In genomic region chr11:74937696-74938475, GRCh38 we compare ENCODE assay signal across 29 cellular contexts. TPM values are rescaled to one million over a fixed set of nuclear protein-coding genes. Genes with fewer than 3 reads are reported as not detected.
DNase-seq lines count a peak whose midpoint lies in the region; ATAC-seq, FAIRE-seq and TF ChIP-seq lines count a peak whose summit lies in the region.
"Had no signal": no experiment of that assay in that cellular context is flagged by ENCODE, and none has a peak within 500 bp of the region (broad histone marks: within the 10 kb centered on the region; RNA-seq: fewer than 3 reads in every experiment).

No MANE protein-coding gene starts in this region.

- in situ Hi-C loops in IMR-90 (cut with MboI; ENCODE audit: low sequenced_read_pairs): no loop called here

- POLR2A ChIA-PET in IMR-90 (lab: Charles Lee; ENCODE audit: unreplicated experiment): no interaction called here

- no peak for ATAC-seq in IMR-90 (ENCODE audit: low read depth)
- ATAC-seq: esophagus mucosa; K562; lower lobe of right lung; stimulated activated naive B cell treated with anti-CD40 and anti-IgM and Interleukin-4, amounts not matched to agents 10 μg/mL and 1 μg/mL and 100 μg/mL, for 72 hours had no signal

- H4K20me1 ChIP-seq in IMR-90 (ENCODE audit: insufficient read depth, low read length) (no peaks in the 10 kb centered on the region), astrocyte (ENCODE audit: insufficient read depth, low read length) (no peaks in the 10 kb centered on the region)

- H3K4me2 ChIP-seq in IMR-90 (ENCODE audit: low read depth, low read length) (no peak overlapping the region), astrocyte (ENCODE audit: low read length) (peak overlapping the region; percentile 33)

- TF ChIP-seq CTCF in AG10803 (conservative IDR thresholded peaks at IDR 0.05; ENCODE audit: low read length) (no peak), IMR-90 (conservative IDR thresholded peaks at IDR 0.05; ENCODE audit: low read depth, low read length) (no peak), astrocyte (IDR thresholded peaks at IDR 0.05; ENCODE audit: insufficient read depth, low read depth, low read length) (no peak), fibroblast of mammary gland (conservative IDR thresholded peaks at IDR 0.05; ENCODE audit: control insufficient read depth, insufficient read depth, low read depth, low read length) (no peak)

- no peak for TF ChIP-seq POLR2A in IMR-90 (IDR thresholded peaks at IDR 0.05; ENCODE audit: low read depth, low read length)

- H3K27ac ChIP-seq in IMR-90 (ENCODE audit: insufficient read depth, low read length) (no peak overlapping the region), astrocyte (ENCODE audit: low read depth, low read length) (peak overlapping the region; percentile 54)
- H3K27ac ChIP-seq: lower lobe of right lung, right lobe of liver, WERI-Rb-1 had no signal

- H3K9me3 ChIP-seq in IMR-90 (ENCODE audit: control insufficient read depth, insufficient read depth, low read length) (no peaks in the 10 kb centered on the region), astrocyte (ENCODE audit: insufficient read depth, low read depth, low read length) (no peaks in the 10 kb centered on the region)
- H3K9me3 ChIP-seq: Caco-2, lower lobe of right lung, right lobe of liver had no signal

- H4K8ac ChIP-seq in IMR-90 (ENCODE audit: low read depth in 2 of 2, low read length in 2 of 2): no peak overlapping the region

- peaks cover 0 to 22% of the 10 kb centered on the region in 2 experiments; a peak in 2 of 4 replicates for H3K79me1 ChIP-seq in IMR-90 (ENCODE audit: low read depth in 1 of 2, low read length in 2 of 2)

- no TSS peak for BruUV-seq in IMR-90 (replicated peaks; lab: Mats Ljungman, UMichigan)

- H3K4me3 Mint-ChIP-seq in astrocyte (ENCODE audit: unreplicated experiment): no peak overlapping the region
- H3K4me3 Mint-ChIP-seq: activated CD4-positive, alpha-beta T cell treated with anti-CD3 and anti-CD28 coated beads, Interleukin-2, amount 10 ng/mL, durations not matched to agents 7 days and 5 days; activated naive CD4-positive, alpha-beta T cell treated with anti-CD3 and anti-CD28 coated beads, Interleukin-2, amount 50 U/mL, for 24 hours; stimulated activated naive B cell treated with anti-CD40 and anti-IgM and Interleukin-4, amounts not matched to agents 10 μg/mL and 1 μg/mL and 100 μg/mL, for 72 hours had no signal

- no peak overlapping the region for H4K5ac ChIP-seq in IMR-90 (ENCODE audit: low read depth, low read length)

- H3K9ac ChIP-seq in IMR-90 (ENCODE audit: low read depth, low read length) (no peak overlapping the region), astrocyte (ENCODE audit: low read length) (peak overlapping the region; percentile 30)

- DNase-seq in AG10803 (ENCODE audit: low read depth): peak; percentile 19
- DNase-seq in IMR-90: peak; percentile 64
- peak; percentile 85 for DNase-seq in astrocyte (ENCODE audit: low read depth)
- DNase-seq in fibroblast of mammary gland (ENCODE audit: low read depth): peak; percentile 77
- no peak for DNase-seq in mesenteric fat pad (ENCODE audit: low spot score)
- no peak for DNase-seq in cerebellum (ENCODE audit: low spot score)
- no peak for DNase-seq in effector CD4-positive, alpha-beta T cell
- no peak for DNase-seq in NCI-H146 treated with DMSO at 0.1 percent for 48 hours (lab: John Stamatoyannopoulos, UW; ENCODE audit: unreplicated experiment)
- DNase-seq: activated CD4-positive, alpha-beta T cell treated with anti-CD3 and anti-CD28 coated beads, Interleukin-2, amount 10 ng/mL, durations not matched to agents 7 days and 5 days; anterior cingulate cortex; C1 segment of cervical spinal cord; Caco-2; DND-41; effector memory CD4-positive, alpha-beta T cell; kidney; lower lobe of right lung; NCI-H1694 treated with DMSO at 0.1 percent for 48 hours; NCI-H69; right lobe of liver; stimulated activated CD4-positive, alpha-beta T cell treated with anti-CD3 and anti-CD28 coated beads, Interleukin-12 subunit alpha, Interleukin-12 subunit beta, amount 100 ng/mL, for 4 hours; stimulated activated CD4-positive, alpha-beta T cell treated with anti-CD3 and anti-CD28 coated beads, Interleukin-4, amount 100 ng/mL, for 24 hours; stimulated activated naive B cell treated with anti-CD40 and anti-IgM and Interleukin-4, amounts not matched to agents 10 μg/mL and 1 μg/mL and 100 μg/mL, for 72 hours; T-helper 2 cell; WERI-Rb-1 had no signal

- no peak overlapping the region for H3K4ac ChIP-seq in IMR-90 (ENCODE audit: low read depth, low read length)

- H2BK15ac ChIP-seq in IMR-90 (ENCODE audit: low read depth, low read length): no peak overlapping the region

- H3K36me3 ChIP-seq in IMR-90 (ENCODE audit: control insufficient read depth, insufficient read depth, low read length) (peaks cover 11% of the 10 kb centered on the region), astrocyte (ENCODE audit: insufficient read depth, low read length) (peaks cover 6% of the 10 kb centered on the region)

- H3K23ac ChIP-seq in IMR-90 (ENCODE audit: low read depth, low read length): no peak overlapping the region

- H3K14ac ChIP-seq in IMR-90 (replicated peaks; ENCODE audit: low read depth, low read length): peak overlapping the region; percentile 66; the same call in 1 of the 2 replicates

- no peaks in the 10 kb centered on the region for H3K9me3 Mint-ChIP-seq in astrocyte (ENCODE audit: unreplicated experiment)
- H3K9me3 Mint-ChIP-seq: activated CD4-positive, alpha-beta T cell treated with anti-CD3 and anti-CD28 coated beads, Interleukin-2, amount 10 ng/mL, durations not matched to agents 7 days and 5 days; activated naive CD4-positive, alpha-beta T cell treated with anti-CD3 and anti-CD28 coated beads, Interleukin-2, amount 50 U/mL, for 24 hours; stimulated activated naive B cell treated with anti-CD40 and anti-IgM and Interleukin-4, amounts not matched to agents 10 μg/mL and 1 μg/mL and 100 μg/mL, for 72 hours had no signal

- no peaks in the 10 kb centered on the region for H3K27me3 Mint-ChIP-seq in astrocyte (ENCODE audit: low read depth, unreplicated experiment)
- H3K27me3 Mint-ChIP-seq: activated CD4-positive, alpha-beta T cell treated with anti-CD3 and anti-CD28 coated beads, Interleukin-2, amount 10 ng/mL, durations not matched to agents 7 days and 5 days; activated naive CD4-positive, alpha-beta T cell treated with anti-CD3 and anti-CD28 coated beads, Interleukin-2, amount 50 U/mL, for 24 hours; stimulated activated naive B cell treated with anti-CD40 and anti-IgM and Interleukin-4, amounts not matched to agents 10 μg/mL and 1 μg/mL and 100 μg/mL, for 72 hours had no signal

- H3K27me3 ChIP-seq in IMR-90 (ENCODE audit: control insufficient read depth, insufficient read depth, low read length) (no peaks in the 10 kb centered on the region), astrocyte (ENCODE audit: insufficient read depth, low read length) (no peaks in the 10 kb centered on the region)
- H3K27me3 ChIP-seq: right lobe of liver had no signal

- H2AFZ ChIP-seq in IMR-90 (replicated peaks; ENCODE audit: low read length, poor library complexity): no peak overlapping the region
- no peak overlapping the region for H2AFZ ChIP-seq in astrocyte (ENCODE audit: low read depth, low read length)

- no peak for TF ChIP-seq RAD21 in IMR-90 (IDR thresholded peaks at IDR 0.05; ENCODE audit: low read length)

- peak overlapping the region; percentile 44 for H2AK5ac ChIP-seq in IMR-90 (ENCODE audit: low read depth, low read length)

- no peak overlapping the region for H2BK20ac ChIP-seq in IMR-90 (ENCODE audit: low read depth, low read length)

- H3K18ac ChIP-seq in IMR-90 (ENCODE audit: low read depth, low read length): no peak overlapping the region

- H3K4me3 ChIP-seq in AG10803 (ENCODE audit: low read length) (no peak overlapping the region), IMR-90 (ENCODE audit: insufficient read depth, low read depth, low read length) (no peak overlapping the region), astrocyte (ENCODE audit: insufficient read depth, low read depth, low read length) (no peak overlapping the region), fibroblast of mammary gland (ENCODE audit: control insufficient read depth, low read depth, low read length) (no peak overlapping the region)
- H3K4me3 ChIP-seq: K562, lower lobe of right lung, right lobe of liver had no signal

- no peak overlapping the region for H2AK9ac ChIP-seq in IMR-90 (replicated peaks; ENCODE audit: low read depth, low read length, poor library complexity)

- no peak overlapping the region for H3K56ac ChIP-seq in IMR-90 (ENCODE audit: extremely low read depth, insufficient read depth, low read length)

- CTCF ChIA-PET in IMR-90 (lab: Yijun Ruan, JAX): interaction anchor here (0.8 kb wide), 1 partner anchor 8 kb away, joined by 3 read pairs; no protein-coding TSS in a partner anchor

- H3K36me3 Mint-ChIP-seq in astrocyte (ENCODE audit: low read depth, unreplicated experiment): peaks cover 32% of the 10 kb centered on the region

- H3K9me1 ChIP-seq in IMR-90 (ENCODE audit: insufficient read depth, low read length): peaks cover 14% of the 10 kb centered on the region

- H2BK5ac ChIP-seq in IMR-90 (ENCODE audit: low read depth, low read length, poor library complexity, severe bottlenecking): no peak overlapping the region

- FAIRE-seq in astrocyte (lab: Jason Lieb, UNC): no peak
- FAIRE-seq: GM19239, kidney, urothelium cell line had no signal

- H3K27ac Mint-ChIP-seq in astrocyte (ENCODE audit: unreplicated experiment): no peak overlapping the region
- H3K27ac Mint-ChIP-seq: activated CD4-positive, alpha-beta T cell treated with anti-CD3 and anti-CD28 coated beads, Interleukin-2, amount 10 ng/mL, durations not matched to agents 7 days and 5 days; activated naive CD4-positive, alpha-beta T cell treated with anti-CD3 and anti-CD28 coated beads, Interleukin-2, amount 50 U/mL, for 24 hours; stimulated activated naive B cell treated with anti-CD40 and anti-IgM and Interleukin-4, amounts not matched to agents 10 μg/mL and 1 μg/mL and 100 μg/mL, for 72 hours had no signal

- no peak overlapping the region for H2BK120ac ChIP-seq in IMR-90 (ENCODE audit: low read depth, low read length)

- H3K79me2 ChIP-seq in astrocyte (ENCODE audit: insufficient read depth, low read length): no peaks in the 10 kb centered on the region

- H3K4me1 Mint-ChIP-seq in astrocyte (ENCODE audit: low read depth, unreplicated experiment): peaks cover 20% of the 10 kb centered on the region
- H3K4me1 Mint-ChIP-seq: activated naive CD4-positive, alpha-beta T cell treated with anti-CD3 and anti-CD28 coated beads, Interleukin-2, amount 50 U/mL, for 24 hours had no signal

- peaks cover 12% of the 10 kb centered on the region for H3K4me1 ChIP-seq in IMR-90 (ENCODE audit: control insufficient read depth, insufficient read depth, low read length)
- peaks cover 19% of the 10 kb centered on the region for H3K4me1 ChIP-seq in astrocyte (ENCODE audit: insufficient read depth, low read length)
- H3K4me1 ChIP-seq: Caco-2, lower lobe of right lung, right lobe of liver had no signal

- no CpG with 5 or more reads among the region's 5 CpGs for WGBS in IMR-90 (ENCODE audit: extremely low coverage in 2 of 2, insufficient read length in 1 of 2), 2 experiments

- dilution Hi-C loops in IMR-90 (cut with HindIII; ENCODE audit: low sequenced_read_pairs, unreplicated experiment): no loop called here

- intact Hi-C loops in IMR-90 (cut with micrococcal nuclease): no loop called here

- no peak overlapping the region for H4K91ac ChIP-seq in IMR-90 (ENCODE audit: insufficient read depth, low read depth, low read length)

RNA-seq across cellular contexts. Expression of gene XRRA1, which starts 11.0 kb away (rescaled TPM):
- 5.0 and 6.3 TPM in 2 replicates for total RNA-seq in IMR-90 (2012; rRNA removed)
- polyA plus RNA-seq in IMR-90 (2012; rRNA removed): 4.5 and 5.4 TPM in 2 replicates
- 2.7 and 4.3 TPM in 2 replicates for polyA plus RNA-seq in IMR-90 (2012; cell fraction: cytosol; rRNA removed)
- polyA plus RNA-seq in IMR-90 (2012; cell fraction: nucleus; rRNA removed; ENCODE audit: low replicate concordance): 6.2 and 10.3 TPM in 2 replicates
- 8.4 and 8.9 TPM in 2 replicates for total RNA-seq in astrocyte
- 23.4 TPM for total RNA-seq in mesenteric fat pad
- 26.6 TPM for total RNA-seq in cerebellum

RNA-seq across cellular contexts. Expression of gene SPCS2, which starts 11.2 kb away (rescaled TPM):
- total RNA-seq in IMR-90 (2012; rRNA removed): 13.3 and 15.4 TPM in 2 replicates
- 68.8 and 76.0 TPM in 2 replicates for polyA plus RNA-seq in IMR-90 (2012; rRNA removed)
- 16.6 and 28.7 TPM in 2 replicates for polyA plus RNA-seq in IMR-90 (2012; cell fraction: cytosol; rRNA removed)
- polyA plus RNA-seq in IMR-90 (2012; cell fraction: nucleus; rRNA removed; ENCODE audit: low replicate concordance): 1.7 and 11.0 TPM in 2 replicates
- total RNA-seq in astrocyte: 104 and 120 TPM in 2 replicates
- total RNA-seq in mesenteric fat pad: 138 TPM
- 28.9 TPM for total RNA-seq in cerebellum

RNA-seq across cellular contexts. Expression of gene NEU3, which starts 50.8 kb away (rescaled TPM):
- total RNA-seq in IMR-90 (2012; rRNA removed) (8.3 and 10.6 TPM in 2 replicates), astrocyte (8.6 and 9.7 TPM in 2 replicates), mesenteric fat pad (6.2 TPM), cerebellum (19.3 TPM)
- 5.1 and 5.5 TPM in 2 replicates for polyA plus RNA-seq in IMR-90 (2012; rRNA removed)
- polyA plus RNA-seq in IMR-90 (2012; cell fraction: cytosol; rRNA removed): 2.8 and 3.4 TPM in 2 replicates
- 18.9 and 19.2 TPM in 2 replicates for polyA plus RNA-seq in IMR-90 (2012; cell fraction: nucleus; rRNA removed; ENCODE audit: low replicate concordance)

Comparison
In these comparisons a context has a peak if more than half of its experiments do, and no peak if none do; other contexts are left out.
1. DNase-seq: peak in AG10803 (single experiment), IMR-90 (single experiment), astrocyte (single experiment) and fibroblast of mammary gland (single experiment); none in mesenteric fat pad (single experiment), cerebellum (single experiment), effector CD4-positive, alpha-beta T cell (single experiment) and NCI-H146 treated with DMSO at 0.1 percent for 48 hours (single experiment).